8 cellular contexts compared by ENCODE assay signal in genomic region chr10:68156373-68157185, GRCh38. TPM values are rescaled to one million over a fixed set of nuclear protein-coding genes. Genes with fewer than 3 reads are reported as not detected.
DNase-seq lines count a peak whose midpoint lies in the region; ATAC-seq and TF ChIP-seq lines count a peak whose summit lies in the region.

No MANE protein-coding gene starts in this region.

- H3K27me3 ChIP-seq in DND-41 (ENCODE audit: insufficient read depth, low read length, poor library complexity) (no peaks in the 10 kb centered on the region), left ventricle myocardium inferior (ENCODE audit: low read depth) (no peaks in the 10 kb centered on the region), smooth muscle cell (ENCODE audit: low read depth) (no peaks in the 10 kb centered on the region)

- H3K4me3 Mint-ChIP-seq in activated naive CD4-positive, alpha-beta T cell treated with anti-CD3 and anti-CD28 coated beads, Interleukin-2, amount 10 ng/mL, durations not matched to agents 7 days and 5 days = no peak overlapping the region

- peaks cover 9% of the 10 kb centered on the region for H3F3A ChIP-seq in smooth muscle cell (ENCODE audit: low read depth)

- H3K36me3 Mint-ChIP-seq in activated naive CD4-positive, alpha-beta T cell treated with anti-CD3 and anti-CD28 coated beads, Interleukin-2, amount 10 ng/mL, durations not matched to agents 7 days and 5 days = no peaks in the 10 kb centered on the region

- H3K9me3 Mint-ChIP-seq in activated naive CD4-positive, alpha-beta T cell treated with anti-CD3 and anti-CD28 coated beads, Interleukin-2, amount 10 ng/mL, durations not matched to agents 7 days and 5 days = no peaks in the 10 kb centered on the region

- WGBS in smooth muscle cell (ENCODE audit: low lambda C conversion rate) = 49% methylated on average over 11 of the region's 11 CpGs

- H3K4me1 ChIP-seq in DND-41 (ENCODE audit: insufficient read depth, low read length) (no peaks in the 10 kb centered on the region), left ventricle myocardium inferior (peaks cover 68% of the 10 kb centered on the region), smooth muscle cell (ENCODE audit: low read depth) (peaks cover 10% of the 10 kb centered on the region)

- ATAC-seq in DND-41 (ENCODE audit: insufficient read depth, low read depth) = peak; percentile 87
- peak; percentile 54 for ATAC-seq in HG02885 (IDR thresholded peaks at IDR 0.05; ENCODE audit: poor library complexity, unreplicated experiment)
- no peak for ATAC-seq in HG03039 (IDR thresholded peaks at IDR 0.05; ENCODE audit: unreplicated experiment)

- TF ChIP-seq CTCF in DND-41 (IDR thresholded peaks at IDR 0.05; ENCODE audit: borderline replicate concordance, extremely low read depth, low read length, poor library complexity, severe bottlenecking) (peak; percentile 91), left ventricle myocardium inferior (IDR thresholded peaks at IDR 0.05; ENCODE audit: borderline replicate concordance) (peak; percentile 86), smooth muscle cell (IDR thresholded peaks at IDR 0.05; ENCODE audit: borderline replicate concordance, insufficient read depth, poor library complexity, severe bottlenecking) (peak; percentile 70)

- H3K36me3 ChIP-seq in DND-41 (ENCODE audit: insufficient read depth, low read length) (no peaks in the 10 kb centered on the region), left ventricle myocardium inferior (no peaks in the 10 kb centered on the region), smooth muscle cell (ENCODE audit: low read depth) (no peaks in the 10 kb centered on the region)

- H3K27ac Mint-ChIP-seq in activated naive CD4-positive, alpha-beta T cell treated with anti-CD3 and anti-CD28 coated beads, Interleukin-2, amount 10 ng/mL, durations not matched to agents 7 days and 5 days = no peak overlapping the region

- no peak overlapping the region for H3K4me2 ChIP-seq in DND-41 (ENCODE audit: insufficient read depth, low read length)
- H3K4me2 ChIP-seq in smooth muscle cell = no peak overlapping the region

- H3K79me2 ChIP-seq in DND-41 (ENCODE audit: insufficient read depth, low read length) (no peaks in the 10 kb centered on the region), smooth muscle cell (ENCODE audit: low read depth) (no peaks in the 10 kb centered on the region)

- H3K4me1 Mint-ChIP-seq in activated naive CD4-positive, alpha-beta T cell treated with anti-CD3 and anti-CD28 coated beads, Interleukin-2, amount 10 ng/mL, durations not matched to agents 7 days and 5 days = no peaks in the 10 kb centered on the region

- intact Hi-C loops in left ventricle myocardium inferior (cut with micrococcal nuclease) = loop anchor here (5.0 kb wide), 2 partner anchors 74 to 299 kb away; no protein-coding TSS in a partner anchor

- H3K9ac ChIP-seq in DND-41 (ENCODE audit: low read depth, low read length) (no peak overlapping the region), smooth muscle cell (ENCODE audit: low read depth) (no peak overlapping the region)

- no peak overlapping the region for H3K27ac ChIP-seq in DND-41 (ENCODE audit: low read length)
- peak overlapping the region; percentile 86 for H3K27ac ChIP-seq in left ventricle myocardium inferior (replicated peaks)
- no peak overlapping the region for H3K27ac ChIP-seq in smooth muscle cell (ENCODE audit: low read depth)

- CTCF ChIA-PET in activated naive CD4-positive, alpha-beta T cell treated with anti-CD3 and anti-CD28 coated beads, Interleukin-2, amount 10 ng/mL, durations not matched to agents 7 days and 5 days (lab: Charles Lee) = interaction anchor here (0.6 to 8.1 kb wide), 20 partner anchors 10 to 459 kb away, joined by 3 to 84 read pairs (median 4); no protein-coding TSS in a partner anchor

- H3K27me3 Mint-ChIP-seq in activated naive CD4-positive, alpha-beta T cell treated with anti-CD3 and anti-CD28 coated beads, Interleukin-2, amount 10 ng/mL, durations not matched to agents 7 days and 5 days = peaks cover 3% of the 10 kb centered on the region

- H4K20me1 ChIP-seq in DND-41 (ENCODE audit: insufficient read depth, low read length) = no peaks in the 10 kb centered on the region
- no peaks in the 10 kb centered on the region for H4K20me1 ChIP-seq in smooth muscle cell (ENCODE audit: low read depth)

- H3K9me3 ChIP-seq in DND-41 (ENCODE audit: insufficient read depth, low read length, severe bottlenecking) (no peaks in the 10 kb centered on the region), left ventricle myocardium inferior (replicated peaks) (no peaks in the 10 kb centered on the region), smooth muscle cell (replicated peaks; ENCODE audit: low read depth) (no peaks in the 10 kb centered on the region)

- H2AFZ ChIP-seq in DND-41 (ENCODE audit: low read depth, low read length) = no peak overlapping the region
- H2AFZ ChIP-seq in smooth muscle cell (ENCODE audit: low read depth) = no peak overlapping the region

- DNase-seq in DND-41 = peak; percentile 63
- DNase-seq in SK-N-DZ (ENCODE audit: low spot score) = peak; percentile 26
- DNase-seq in activated naive CD4-positive, alpha-beta T cell treated with anti-CD3 and anti-CD28 coated beads, Interleukin-2, amount 10 ng/mL, durations not matched to agents 7 days and 5 days = peak; percentile 75
- DNase-seq in left ventricle myocardium inferior = no peak
- DNase-seq in smooth muscle cell (lab: John Stamatoyannopoulos, UW; ENCODE audit: unreplicated experiment) = no peak
- no peak for DNase-seq in NCI-H524 treated with DMSO at 0.1 percent for 48 hours (lab: John Stamatoyannopoulos, UW)

- H3K4me3 ChIP-seq in DND-41 (ENCODE audit: low read depth in 1 of 2, low read length in 2 of 2) = no peak overlapping the region
- H3K4me3 ChIP-seq in left ventricle myocardium inferior = no peak overlapping the region
- no peak overlapping the region for H3K4me3 ChIP-seq in smooth muscle cell

RNA-seq across cellular contexts. Expression of gene MYPN, which starts 47.3 kb away (rescaled TPM):
- 0.22 TPM in 1 of 2 replicates, not detected in the other for polyA plus RNA-seq in SK-N-DZ (2014; cell fraction: cytosol; rRNA removed)
- polyA plus RNA-seq in SK-N-DZ (2014; cell fraction: nucleus; rRNA removed) = not detected in 2 replicates
- 124 TPM for total RNA-seq in left ventricle myocardium inferior
- total RNA-seq in smooth muscle cell = 0.13 TPM in 1 of 2 replicates, not detected in the other
- polyA plus RNA-seq in smooth muscle cell = 0.03 TPM in 1 of 2 replicates, not detected in the other

Comparison
In these comparisons a context has a peak if more than half of its experiments do, and no peak if none do; other contexts are left out.
1. DNase-seq: peak in DND-41 (single experiment), SK-N-DZ (single experiment) and activated naive CD4-positive, alpha-beta T cell treated with anti-CD3 and anti-CD28 coated beads, Interleukin-2, amount 10 ng/mL, durations not matched to agents 7 days and 5 days (single experiment); none in left ventricle myocardium inferior (single experiment), smooth muscle cell (single experiment) and NCI-H524 treated with DMSO at 0.1 percent for 48 hours (single experiment).
2. RNA of gene MYPN, which starts 47.3 kb away (total RNA-seq): 124 TPM in left ventricle myocardium inferior (single experiment); 0.13 TPM in smooth muscle cell; every median in the first group is over 100 times any median in the second.
3. Peak in every context shown above with its lines, with median percentiles within 50 percentile points of each other: CTCF ChIP-seq.